Comparison of ENCODE assay signal across 1 cellular context in genomic region chr2:20711612-20712011, GRCh38. TPM values are rescaled to one million over a fixed set of nuclear protein-coding genes. Genes with fewer than 3 reads are reported as not detected.
"Had no signal": no experiment of that assay in that cellular context is flagged by ENCODE, and none has a peak within 500 bp of the region (broad histone marks: within the 10 kb centered on the region; RNA-seq: fewer than 3 reads in every experiment).

No MANE protein-coding gene starts in this region.

RNA-seq across cellular contexts. Expression of gene GDF7, which starts 44.7 kb away (rescaled TPM):
- total RNA-seq: GM23248 had no signal
